ENCODE assay signal across 11 cellular contexts in genomic region chr1:59743324-59744108, GRCh38.
DNase-seq lines count a peak whose midpoint lies in the region; ATAC-seq and TF ChIP-seq lines count a peak whose summit lies in the region.
"Had no signal": no experiment of that assay in that cellular context is flagged by ENCODE, and none has a peak within 500 bp of the region (broad histone marks: within the 10 kb centered on the region; RNA-seq: fewer than 3 reads in every experiment).

No MANE protein-coding gene starts in this region.

- whole genome bisulfite sequencing in mesodermal cell (ENCODE audit: insufficient coverage in 2 of 2), 2 experiments = 88% methylated on average over 1 of the region's 3 CpGs; no CpG with 5 or more reads in 1 of the 2 experiments
- WGBS in tibial nerve, 2 donors = 48 to 52% methylated on average over 3 of the region's 3 CpGs

- no peaks in the 10 kb centered on the region for H3K9me3 ChIP-seq in mesodermal cell (ENCODE audit: control insufficient read depth, low read length)
- H3K9me3 ChIP-seq in tibial nerve = no peaks in the 10 kb centered on the region

- no peak overlapping the region for H3K4me3 ChIP-seq in mesodermal cell (ENCODE audit: extremely low read depth, insufficient read depth, low read length, poor library complexity, severe bottlenecking)
- H3K4me3 ChIP-seq in tibial nerve = no peak overlapping the region
- H3K4me3 ChIP-seq: PC-9 had no signal

- H3K27ac ChIP-seq in mesodermal cell (ENCODE audit: low read depth, low read length, severe bottlenecking) (peak overlapping the region; percentile 16), tibial nerve (peak overlapping the region; percentile 9 to 87 (median 72))
- H3K27ac ChIP-seq: PC-9 had no signal

- no peaks in the 10 kb centered on the region for H3K27me3 ChIP-seq in tibial nerve

- no peaks in the 10 kb centered on the region for H3K36me3 Mint-ChIP-seq in glutamatergic neuron (ENCODE audit: unreplicated experiment)

- peaks cover 2% of the 10 kb centered on the region for H3K4me1 Mint-ChIP-seq in glutamatergic neuron (ENCODE audit: low read depth, unreplicated experiment)

- no peaks in the 10 kb centered on the region for H3K9me3 Mint-ChIP-seq in glutamatergic neuron (ENCODE audit: unreplicated experiment)

- no peaks in the 10 kb centered on the region for H3K27me3 Mint-ChIP-seq in glutamatergic neuron (ENCODE audit: unreplicated experiment)

- no peak for TF ChIP-seq CTCF in tibial nerve (IDR thresholded peaks at IDR 0.05)
- no peak for TF ChIP-seq CTCF in glutamatergic neuron (IDR thresholded peaks at IDR 0.05; ENCODE audit: partially characterized antibody, unreplicated experiment)

- no peak overlapping the region for H3K4me3 Mint-ChIP-seq in glutamatergic neuron (ENCODE audit: unreplicated experiment)

- DNase-seq in SKM-1 (lab: John Stamatoyannopoulos, UW; ENCODE audit: unreplicated experiment) = peak; percentile 54
- peak; percentile 15 to 48 for DNase-seq in erythroblast (lab: John Stamatoyannopoulos, UW)
- DNase-seq in tibial nerve (ENCODE audit: low spot score in 2 of 2) = peak in 1 of 2 donors; percentile 60
- DNase-seq in glutamatergic neuron = no peak
- DNase-seq: activated naive CD4-positive, alpha-beta T cell treated with anti-CD3 and anti-CD28 coated beads, Interleukin-2, amount 50 U/mL, for 16 hours; DMS79; NCI-H1694; PC-9 had no signal

- H3K4me1 ChIP-seq in mesodermal cell (ENCODE audit: control insufficient read depth, insufficient read depth, low read length, poor library complexity, severe bottlenecking) = peaks cover 8% of the 10 kb centered on the region
- peaks cover 0 to 41% (median 29%) of the 10 kb centered on the region in 4 donors for H3K4me1 ChIP-seq in tibial nerve

- TF ChIP-seq POLR2A in erythroblast (IDR thresholded peaks at IDR 0.05; ENCODE audit: low read length) (no peak), tibial nerve (IDR thresholded peaks at IDR 0.05) (no peak)

- ATAC-seq in HG03175 (IDR thresholded peaks at IDR 0.05; ENCODE audit: unreplicated experiment) (no peak), GM18502 (IDR thresholded peaks at IDR 0.05; ENCODE audit: poor library complexity, unreplicated experiment) (no peak)

- no peak overlapping the region for H3K27ac Mint-ChIP-seq in glutamatergic neuron (ENCODE audit: unreplicated experiment)

- peak in 1 of 2 donors; percentile 82 for TF ChIP-seq EP300 in tibial nerve (IDR thresholded peaks at IDR 0.05)

- no peaks in the 10 kb centered on the region for H3K36me3 ChIP-seq in mesodermal cell (ENCODE audit: control insufficient read depth, insufficient read depth, low read length)
- H3K36me3 ChIP-seq in tibial nerve = no peaks in the 10 kb centered on the region
